Comparison of ENCODE assay signal across 12 cellular contexts in the genomic region with DNA sequence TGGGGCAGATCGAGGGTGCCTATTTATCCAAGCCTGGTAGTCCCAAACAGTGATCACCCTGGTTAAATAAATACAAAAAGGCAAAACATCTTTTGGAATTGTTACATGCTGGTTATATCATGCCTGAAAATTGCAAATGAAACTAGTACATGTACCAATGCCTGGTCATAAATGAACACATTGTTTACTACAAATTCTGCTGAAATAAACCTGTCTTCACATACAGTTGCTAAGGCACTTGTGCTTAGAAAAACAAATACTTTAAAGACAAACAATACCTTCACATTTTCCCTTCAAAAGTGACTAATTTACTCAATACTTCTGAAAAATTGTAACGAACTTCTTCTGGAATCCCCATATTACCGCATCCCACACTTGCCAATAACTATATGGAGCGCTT.
"Had no signal": no experiment of that assay in that cellular context is flagged by ENCODE, and none has a peak within 500 bp of the region (broad histone marks: within the 10 kb centered on the region; RNA-seq: fewer than 3 reads in every experiment).

No MANE protein-coding gene starts in this region.

- H2AFZ ChIP-seq: neural progenitor cell, parathyroid adenoma had no signal

- DNase-seq: activated CD4-positive, alpha-beta T cell treated with anti-CD3 and anti-CD28 coated beads for 4 hours; activated CD8-positive, alpha-beta memory T cell treated with anti-CD3 and anti-CD28 coated beads, Interleukin-2, amount 50 U/mL, for 48 hours; activated CD8-positive, alpha-beta T cell treated with anti-CD3 and anti-CD28 coated beads, Interleukin-2, amount 10 ng/mL, durations not matched to agents 7 days and 5 days; stimulated activated CD4-positive, alpha-beta T cell treated with anti-CD3 and anti-CD28 coated beads, Interleukin-1b, Interleukin-23, amount 100 ng/mL, for 48 hours; stimulated activated naive CD4-positive, alpha-beta T cell; T1000 had no signal

- H3K9me3 ChIP-seq: ascending aorta, esophagus muscularis mucosa, heart left ventricle, right atrium auricular region had no signal

- H3K79me2 ChIP-seq: parathyroid adenoma had no signal

- H3K27me3 ChIP-seq: ascending aorta, esophagus muscularis mucosa, heart left ventricle, neural progenitor cell, right atrium auricular region had no signal

- H3K27ac ChIP-seq: ascending aorta, neural progenitor cell, parathyroid adenoma, right atrium auricular region had no signal

- H3K9ac ChIP-seq: neural progenitor cell, parathyroid adenoma had no signal

- H3K4me3 ChIP-seq: ascending aorta, heart left ventricle, neural progenitor cell, right atrium auricular region had no signal

- H3K4me2 ChIP-seq: neural progenitor cell had no signal

- H3K4me1 ChIP-seq: ascending aorta, neural progenitor cell, parathyroid adenoma, right atrium auricular region had no signal

- H3K36me3 ChIP-seq: ascending aorta, esophagus muscularis mucosa, heart left ventricle, neural progenitor cell, right atrium auricular region had no signal
